Comparison of ENCODE assay signal across 11 cellular contexts in genomic region chr9:80163889-80164288, GRCh38.
DNase-seq lines count a peak whose midpoint lies in the region; ATAC-seq lines count a peak whose summit lies in the region.
"Had no signal": no experiment of that assay in that cellular context is flagged by ENCODE, and none has a peak within 500 bp of the region (broad histone marks: within the 10 kb centered on the region; RNA-seq: fewer than 3 reads in every experiment).

No MANE protein-coding gene starts in this region.

- H3K4me3 Mint-ChIP-seq in T-helper 17 cell = no peak overlapping the region
- H3K4me3 Mint-ChIP-seq: activated naive CD4-positive, alpha-beta T cell treated with anti-CD3 and anti-CD28 coated beads for 36 hours had no signal

- peaks cover 2% of the 10 kb centered on the region for H3K36me3 Mint-ChIP-seq in T-helper 17 cell (ENCODE audit: low read depth)

- H3K4me1 Mint-ChIP-seq in T-helper 17 cell = no peaks in the 10 kb centered on the region

- H3K27ac Mint-ChIP-seq in T-helper 17 cell = no peak overlapping the region
- H3K27ac Mint-ChIP-seq: activated naive CD4-positive, alpha-beta T cell treated with anti-CD3 and anti-CD28 coated beads for 36 hours had no signal

- no peaks in the 10 kb centered on the region for H3K9me3 ChIP-seq in T-helper 17 cell (ENCODE audit: control insufficient read depth, low read length, poor library complexity, severe bottlenecking)
- H3K9me3 ChIP-seq: thoracic aorta had no signal

- peak; percentile 20 for DNase-seq in germinal center (ENCODE audit: low spot score)
- DNase-seq in SHP77 (lab: John Stamatoyannopoulos, UW) = no peak
- DNase-seq in T-helper 17 cell = no peak
- no peak for DNase-seq in midbrain (lab: John Stamatoyannopoulos, UW)
- no peak for DNase-seq in GF-D8 (lab: John Stamatoyannopoulos, UW)
- DNase-seq: activated naive CD4-positive, alpha-beta T cell treated with anti-CD3 and anti-CD28 coated beads for 36 hours; RPMI8226 had no signal

- ATAC-seq in GM18909 (IDR thresholded peaks at IDR 0.05; ENCODE audit: poor library complexity, unreplicated experiment) = peak; percentile 86
- ATAC-seq in GM21717 (IDR thresholded peaks at IDR 0.05; ENCODE audit: unreplicated experiment) = peak; percentile 75
- peak; percentile 86 for ATAC-seq in HG03159 (IDR thresholded peaks at IDR 0.05; ENCODE audit: unreplicated experiment)
- no peak for ATAC-seq in T-helper 17 cell

- peaks cover 15% of the 10 kb centered on the region for H3K27me3 Mint-ChIP-seq in T-helper 17 cell
